In genomic region chr2:201118121-201118956, GRCh38 we compare ENCODE assay signal across 8 cellular contexts. TPM values are rescaled to one million over a fixed set of nuclear protein-coding genes. Genes with fewer than 3 reads are reported as not detected.
DNase-seq lines count a peak whose midpoint lies in the region; ATAC-seq, FAIRE-seq and TF ChIP-seq lines count a peak whose summit lies in the region.

No MANE protein-coding gene starts in this region.

- WGBS in thymus, result under 1% methylated on average over 48 of the region's 48 CpGs

- H3K4me1 ChIP-seq in RWPE2 (ENCODE audit: insufficient read depth, poor library complexity, severe bottlenecking), result peaks cover 12% of the 10 kb centered on the region
- H3K4me1 ChIP-seq in thymus (ENCODE audit: control insufficient read depth, insufficient read depth, low read length), result peaks cover 27% of the 10 kb centered on the region

- H3K9me3 ChIP-seq in RWPE2 (ENCODE audit: severe bottlenecking) (no peaks in the 10 kb centered on the region), thymus (ENCODE audit: control insufficient read depth) (no peaks in the 10 kb centered on the region)

- ATAC-seq in GM21381 (IDR thresholded peaks at IDR 0.05; ENCODE audit: unreplicated experiment), result peak; percentile 47
- peak; percentile 56 for ATAC-seq in RWPE2 (ENCODE audit: low read depth)

- H3K4me3 ChIP-seq in RWPE2 (ENCODE audit: severe bottlenecking), result peak overlapping the region; percentile 54
- peak overlapping the region; percentile 98 for H3K4me3 ChIP-seq in thymus (ENCODE audit: low read length)

- DNase-seq in DMS153 (lab: John Stamatoyannopoulos, UW) (peak; percentile 84), HUDEP-2 (lab: John Stamatoyannopoulos, UW; ENCODE audit: unreplicated experiment in 76 of 76) (peak in 74 of 76 experiments; percentile 20 to 90 (median 76)), RWPE2 (ENCODE audit: low spot score) (peak; percentile 91), activated gamma-delta T cell treated with Interleukin-2 at 50 U/mL for 16 hours (peak; percentile 85), frontal cortex (ENCODE audit: low spot score in 2 of 2) (peak; percentile 53 to 55), occipital lobe (lab: John Stamatoyannopoulos, UW) (peak; percentile 45)

- H3K27me3 ChIP-seq in RWPE2 (ENCODE audit: insufficient read depth, poor library complexity, severe bottlenecking) (no peaks in the 10 kb centered on the region), thymus (ENCODE audit: control insufficient read depth, insufficient read depth) (no peaks in the 10 kb centered on the region)

- H3K36me3 ChIP-seq in RWPE2 (ENCODE audit: low read depth) (no peaks in the 10 kb centered on the region), thymus (ENCODE audit: control insufficient read depth, insufficient read depth) (no peaks in the 10 kb centered on the region)

- H3K27ac ChIP-seq in RWPE2 (ENCODE audit: poor library complexity, severe bottlenecking) (peak overlapping the region; percentile 96), thymus (ENCODE audit: low read depth) (peak overlapping the region; percentile 100)

- TF ChIP-seq CTCF in RWPE2 (IDR thresholded peaks at IDR 0.05; ENCODE audit: poor library complexity, severe bottlenecking), result peak; percentile 65

- FAIRE-seq in frontal cortex (lab: Jason Lieb, UNC), result no peak

RNA-seq across cellular contexts. Expression of gene CFLAR, which starts 2.4 kb away (rescaled TPM):
- total RNA-seq in frontal cortex, result 26.1 TPM
- total RNA-seq in occipital lobe, result 35.1 TPM
- polyA plus RNA-seq in thymus, result 84.5 TPM

RNA-seq across cellular contexts. Expression of gene NDUFB3, which starts 46.5 kb away (rescaled TPM):
- total RNA-seq in frontal cortex, result 39.1 TPM
- 39.8 TPM for total RNA-seq in occipital lobe
- polyA plus RNA-seq in thymus, result 83.0 TPM

RNA-seq across cellular contexts. Expression of gene HYCC2, which starts 46.9 kb away (rescaled TPM):
- 55.0 TPM for total RNA-seq in frontal cortex
- total RNA-seq in occipital lobe, result 54.4 TPM
- polyA plus RNA-seq in thymus, result 8.5 TPM

Comparison
In these comparisons a context has a peak if more than half of its experiments do, and no peak if none do; other contexts are left out.
1. Peak in every context shown above with its lines: DNase-seq, ATAC-seq, H3K4me3 ChIP-seq and H3K27ac ChIP-seq.